ENCODE assay signal across 9 cellular contexts in genomic region chr12:110266980-110267620, GRCh38. TPM values are rescaled to one million over a fixed set of nuclear protein-coding genes. Genes with fewer than 3 reads are reported as not detected.
A peak's percentile ranks its signal among the peaks of the same experiment; 100 is the strongest.
DNase-seq lines count a peak whose midpoint lies in the region; ATAC-seq and TF ChIP-seq lines count a peak whose summit lies in the region.
"Had no signal": no experiment of that assay in that cellular context is flagged by ENCODE, and none has a peak within 500 bp of the region (broad histone marks: within the 10 kb centered on the region; RNA-seq: fewer than 3 reads in every experiment).

No MANE protein-coding gene starts in this region.

- WGBS in esophagus muscularis mucosa: 9% methylated on average over 9 of the region's 9 CpGs

- H3K4me3 Mint-ChIP-seq in activated CD4-positive, alpha-beta memory T cell treated with anti-CD3 and anti-CD28 coated beads, Interleukin-2, amount 10 ng/mL, durations not matched to agents 7 days and 5 days: no peak overlapping the region

- peak overlapping the region in 2 of 4 donors; percentile 8 to 21 for H3K4me3 ChIP-seq in esophagus muscularis mucosa
- H3K4me3 ChIP-seq: upper lobe of left lung had no signal

- H3K27ac ChIP-seq in esophagus muscularis mucosa (replicated peaks in 1 of 4): peak overlapping the region; percentile 62 to 76 (median 64)
- H3K27ac ChIP-seq: upper lobe of left lung had no signal

- no peak for ATAC-seq in HG03378 (IDR thresholded peaks at IDR 0.05; ENCODE audit: unreplicated experiment)

- intact Hi-C loops in esophagus muscularis mucosa (cut with DNase I): loop anchor here (5.0 kb wide), 1 partner anchor 40 kb away; no protein-coding TSS in a partner anchor
- intact Hi-C loops in posterior cingulate gyrus (cut with DNase I): no loop called here

- H3K9me3 ChIP-seq in esophagus muscularis mucosa: no peaks in the 10 kb centered on the region
- H3K9me3 ChIP-seq: upper lobe of left lung had no signal

- peak; percentile 71 for DNase-seq in GM03348 (ENCODE audit: low spot score)
- peak; percentile 67 for DNase-seq in NCI-H524 treated with DMSO at 0.1 percent for 48 hours (lab: John Stamatoyannopoulos, UW)
- no peak for DNase-seq in esophagus muscularis mucosa (ENCODE audit: extremely low spot score)
- DNase-seq in retina: peak; percentile 67
- DNase-seq in activated CD4-positive, alpha-beta memory T cell treated with anti-CD3 and anti-CD28 coated beads, Interleukin-2, amount 10 ng/mL, durations not matched to agents 7 days and 5 days: no peak
- DNase-seq in posterior cingulate gyrus: no peak
- DNase-seq in cerebellar nuclear complex (lab: John Stamatoyannopoulos, UW): no peak

- CTCF ChIA-PET in activated CD4-positive, alpha-beta memory T cell treated with anti-CD3 and anti-CD28 coated beads, Interleukin-2, amount 10 ng/mL, durations not matched to agents 7 days and 5 days (lab: Charles Lee): interaction anchor here (0.9 kb wide), 1 partner anchor 13 kb away, joined by 3 read pairs; no protein-coding TSS in a partner anchor

- no peaks in the 10 kb centered on the region for H3K27me3 ChIP-seq in esophagus muscularis mucosa
- H3K27me3 ChIP-seq: upper lobe of left lung had no signal

- TF ChIP-seq EP300 in esophagus muscularis mucosa (IDR thresholded peaks at IDR 0.05): no peak

- H3K36me3 Mint-ChIP-seq in activated CD4-positive, alpha-beta memory T cell treated with anti-CD3 and anti-CD28 coated beads, Interleukin-2, amount 10 ng/mL, durations not matched to agents 7 days and 5 days (ENCODE audit: low read depth): no peaks in the 10 kb centered on the region

- no peaks in the 10 kb centered on the region for H3K9me3 Mint-ChIP-seq in activated CD4-positive, alpha-beta memory T cell treated with anti-CD3 and anti-CD28 coated beads, Interleukin-2, amount 10 ng/mL, durations not matched to agents 7 days and 5 days

- H3K4me1 ChIP-seq in esophagus muscularis mucosa: peaks cover 45 to 59% (median 55%) of the 10 kb centered on the region in 4 donors

- H3K27ac Mint-ChIP-seq in activated CD4-positive, alpha-beta memory T cell treated with anti-CD3 and anti-CD28 coated beads, Interleukin-2, amount 10 ng/mL, durations not matched to agents 7 days and 5 days: no peak overlapping the region

- POLR2A ChIA-PET in activated CD4-positive, alpha-beta memory T cell treated with anti-CD3 and anti-CD28 coated beads, Interleukin-2, amount 10 ng/mL, durations not matched to agents 7 days and 5 days (lab: Charles Lee): interaction anchor here (1.2 kb wide), 1 partner anchor 13 kb away, joined by 6 read pairs; no protein-coding TSS in a partner anchor

- no peak for TF ChIP-seq CTCF in esophagus muscularis mucosa (IDR thresholded peaks at IDR 0.05)

- no peaks in the 10 kb centered on the region for H3K36me3 ChIP-seq in esophagus muscularis mucosa
- H3K36me3 ChIP-seq: upper lobe of left lung had no signal

- peaks cover 36% of the 10 kb centered on the region for H3K27me3 Mint-ChIP-seq in activated CD4-positive, alpha-beta memory T cell treated with anti-CD3 and anti-CD28 coated beads, Interleukin-2, amount 10 ng/mL, durations not matched to agents 7 days and 5 days

- H3K4me1 Mint-ChIP-seq in activated CD4-positive, alpha-beta memory T cell treated with anti-CD3 and anti-CD28 coated beads, Interleukin-2, amount 10 ng/mL, durations not matched to agents 7 days and 5 days: no peaks in the 10 kb centered on the region

- no peak for TF ChIP-seq POLR2A in esophagus muscularis mucosa (IDR thresholded peaks at IDR 0.05; ENCODE audit: low read depth)

RNA-seq across cellular contexts. Expression of gene ATP2A2, which starts 13.9 kb away (rescaled TPM):
- total RNA-seq in esophagus muscularis mucosa: 100 to 1,000 TPM; 170 to 231 (median 177) TPM
- 100 to 1,000 TPM; 142 TPM for total RNA-seq in activated CD4-positive, alpha-beta memory T cell treated with anti-CD3 and anti-CD28 coated beads, Interleukin-2, amount 10 ng/mL, durations not matched to agents 7 days and 5 days

Comparison
In these comparisons a context has a peak if more than half of its experiments do, and no peak if none do; other contexts are left out.
1. DNase-seq: peak in GM03348 (single experiment), NCI-H524 treated with DMSO at 0.1 percent for 48 hours (single experiment) and retina (single experiment); none in esophagus muscularis mucosa (single experiment), activated CD4-positive, alpha-beta memory T cell treated with anti-CD3 and anti-CD28 coated beads, Interleukin-2, amount 10 ng/mL, durations not matched to agents 7 days and 5 days (single experiment), posterior cingulate gyrus (0 of 10) and cerebellar nuclear complex (0 of 2).